ENCODE assay signal across 8 cellular contexts in genomic region chr12:112275836-112276235, GRCh38.
"Had no signal": no experiment of that assay in that cellular context is flagged by ENCODE, and none has a peak within 500 bp of the region (broad histone marks: within the 10 kb centered on the region; RNA-seq: fewer than 3 reads in every experiment).

No MANE protein-coding gene starts in this region.

- H3K4me2 ChIP-seq: GM23338 had no signal

- FAIRE-seq: H1, H54, HTR-8/SVneo, K562 had no signal

- H3K4me3 ChIP-seq: GM23338, K562 had no signal

- DNase-seq: H9, HCEC 1CT, IMR-90 had no signal

- H2AFZ ChIP-seq: GM23338 had no signal
